Comparison of ENCODE assay signal across 19 cellular contexts in genomic region chr13:67299731-67300130, GRCh38.
DNase-seq lines count a peak whose midpoint lies in the region; TF ChIP-seq lines count a peak whose summit lies in the region.
"Had no signal": no experiment of that assay in that cellular context is flagged by ENCODE, and none has a peak within 500 bp of the region (broad histone marks: within the 10 kb centered on the region; RNA-seq: fewer than 3 reads in every experiment).

No MANE protein-coding gene starts in this region.

- H3K27ac ChIP-seq in spleen = no peak overlapping the region
- H3K27ac ChIP-seq: esophagus squamous epithelium, PC-9, vagina had no signal

- H3K36me3 ChIP-seq in spleen = no peaks in the 10 kb centered on the region
- H3K36me3 ChIP-seq: esophagus squamous epithelium, vagina had no signal

- DNase-seq in AG10803 (ENCODE audit: low read depth) = peak; percentile 32
- DNase-seq in NCI-H2171 treated with DMSO at 0.1 percent for 48 hours (lab: John Stamatoyannopoulos, UW) = peak; percentile 79
- DNase-seq in chondrocyte (ENCODE audit: low spot score) = no peak
- peak; percentile 36 for DNase-seq in inferior parietal cortex (ENCODE audit: extremely low spot score)
- no peak for DNase-seq in NCI-H1092 (lab: John Stamatoyannopoulos, UW)
- DNase-seq in spleen = no peak
- no peak for DNase-seq in T-helper 1 cell
- no peak for DNase-seq in T-helper 2 cell
- DNase-seq: activated CD4-positive, alpha-beta T cell treated with anti-CD3 and anti-CD28 coated beads for 48 hours; aorta; CD4-positive, alpha-beta T cell; esophagus squamous epithelium; NCI-H2029 treated with DMSO at 0.1 percent for 48 hours; NCI-H524 treated with DMSO at 0.1 percent for 48 hours; nucleus accumbens; stimulated activated CD4-positive, alpha-beta T cell treated with anti-CD3 and anti-CD28 coated beads, Interleukin-2, amount 100 ng/mL, for 48 hours had no signal

- no peaks in the 10 kb centered on the region for H3K36me3 Mint-ChIP-seq in chondrocyte (ENCODE audit: low read depth)

- WGBS in spleen, 5 donors = 84 to 96% (median 91%) methylated on average over 3 of the region's 3 CpGs

- peaks cover 5% of the 10 kb centered on the region for H3K9me3 Mint-ChIP-seq in chondrocyte (ENCODE audit: low read depth)

- H3K27ac Mint-ChIP-seq in chondrocyte (ENCODE audit: unreplicated experiment) = peak overlapping the region; percentile 60
- H3K27ac Mint-ChIP-seq: CD4-positive, alpha-beta T cell; dendritic cell treated with granulocyte-macrophage colony-stimulating factor and Interleukin-4, amounts not matched to agents 40 ng/mL and 50 ng/mL, for 4 days had no signal

- intact Hi-C loops in spleen (cut with DNase I; ENCODE audit: low total_unique reads) = no loop called here

- H3K4me1 Mint-ChIP-seq in chondrocyte (ENCODE audit: low read depth) = peaks cover 16% of the 10 kb centered on the region

- H3K4me1 ChIP-seq in spleen = no peaks in the 10 kb centered on the region
- H3K4me1 ChIP-seq: esophagus squamous epithelium, vagina had no signal

- no peaks in the 10 kb centered on the region for H3K27me3 Mint-ChIP-seq in chondrocyte (ENCODE audit: low read depth)
- H3K27me3 Mint-ChIP-seq: CD4-positive, alpha-beta T cell; dendritic cell treated with granulocyte-macrophage colony-stimulating factor and Interleukin-4, amounts not matched to agents 40 ng/mL and 50 ng/mL, for 4 days had no signal

- no peak for TF ChIP-seq CTCF in AG10803 (conservative IDR thresholded peaks at IDR 0.05; ENCODE audit: low read length)
- TF ChIP-seq CTCF in chondrocyte (IDR thresholded peaks at IDR 0.05) = no peak
- TF ChIP-seq CTCF in spleen (IDR thresholded peaks at IDR 0.05 in 8 of 11, conservative IDR thresholded peaks at IDR 0.05 in 3 of 11) = no peak

- H3K9me3 ChIP-seq in spleen = no peaks in the 10 kb centered on the region
- H3K9me3 ChIP-seq: esophagus squamous epithelium, vagina had no signal

- no peaks in the 10 kb centered on the region for H3K27me3 ChIP-seq in spleen (replicated peaks in 1 of 7)
- H3K27me3 ChIP-seq: esophagus squamous epithelium, vagina had no signal

- TF ChIP-seq POLR2A in spleen (IDR thresholded peaks at IDR 0.05) = no peak

- no peak overlapping the region for H3K4me3 Mint-ChIP-seq in chondrocyte (ENCODE audit: unreplicated experiment)
- H3K4me3 Mint-ChIP-seq: CD4-positive, alpha-beta T cell; dendritic cell treated with granulocyte-macrophage colony-stimulating factor and Interleukin-4, amounts not matched to agents 40 ng/mL and 50 ng/mL, for 4 days had no signal

- H3K4me3 ChIP-seq in AG10803 (ENCODE audit: low read length) = no peak overlapping the region
- H3K4me3 ChIP-seq in spleen = no peak overlapping the region
- H3K4me3 ChIP-seq: esophagus squamous epithelium, PC-9, vagina had no signal

Comparison
In these comparisons a context has a peak if more than half of its experiments do, and no peak if none do; other contexts are left out.
1. DNase-seq: peak in AG10803 (single experiment), NCI-H2171 treated with DMSO at 0.1 percent for 48 hours (single experiment) and inferior parietal cortex (single experiment); none in chondrocyte (single experiment), NCI-H1092 (single experiment), spleen (single experiment), T-helper 1 cell (0 of 5) and T-helper 2 cell (0 of 5).